Comparison of ENCODE assay signal across 8 cellular contexts in genomic region chr11:76236092-76237026, GRCh38. TPM values are rescaled to one million over a fixed set of nuclear protein-coding genes. Genes with fewer than 3 reads are reported as not detected.
DNase-seq lines count a peak whose midpoint lies in the region; ATAC-seq and TF ChIP-seq lines count a peak whose summit lies in the region.

No MANE protein-coding gene starts in this region.

- H3K36me3 Mint-ChIP-seq in CD4-positive, alpha-beta memory T cell = peaks cover 0 to 14% of the 10 kb centered on the region in 2 donors
- no peaks in the 10 kb centered on the region for H3K36me3 Mint-ChIP-seq in T-helper 2 cell treated with Interferon-gamma antibody and Interleukin-4, amounts not matched to agents 5 μg/mL and 100 μg/mL, for 36 hours (ENCODE audit: low read depth)

- peak overlapping the region; percentile 89 to 100 (median 96) for H3K27ac Mint-ChIP-seq in CD4-positive, alpha-beta memory T cell
- peak overlapping the region; percentile 92 for H3K27ac Mint-ChIP-seq in T-helper 2 cell treated with Interferon-gamma antibody and Interleukin-4, amounts not matched to agents 5 μg/mL and 100 μg/mL, for 36 hours

- H3K27me3 ChIP-seq in CD4-positive, alpha-beta memory T cell (ENCODE audit: insufficient read depth, low read length) = no peaks in the 10 kb centered on the region
- H3K27me3 ChIP-seq in MG63 (no peaks in the 10 kb centered on the region), layer of hippocampus (ENCODE audit: control insufficient read depth, insufficient read depth, low read length) (no peaks in the 10 kb centered on the region)

- H3K4me1 Mint-ChIP-seq in CD4-positive, alpha-beta memory T cell = peaks cover 24 to 50% (median 40%) of the 10 kb centered on the region in 4 donors
- peaks cover 35% of the 10 kb centered on the region for H3K4me1 Mint-ChIP-seq in T-helper 2 cell treated with Interferon-gamma antibody and Interleukin-4, amounts not matched to agents 5 μg/mL and 100 μg/mL, for 36 hours (ENCODE audit: low read depth)

- CTCF ChIA-PET in CD4-positive, alpha-beta memory T cell (lab: Charles Lee; ENCODE audit: partially characterized antibody) = interaction anchor here (2.1 to 2.8 kb wide), 3 partner anchors 28 to 82 kb away, joined by 7 to 45 read pairs (median 16); no protein-coding TSS in a partner anchor

- H3K36me3 ChIP-seq in CD4-positive, alpha-beta memory T cell (ENCODE audit: insufficient read depth, low read length) = no peaks in the 10 kb centered on the region
- no peaks in the 10 kb centered on the region for H3K36me3 ChIP-seq in MG63

- peaks cover 0 to 13% (median 0%) of the 10 kb centered on the region in 8 donors for H3K9me3 Mint-ChIP-seq in CD4-positive, alpha-beta memory T cell
- H3K9me3 Mint-ChIP-seq in T-helper 2 cell treated with Interferon-gamma antibody and Interleukin-4, amounts not matched to agents 5 μg/mL and 100 μg/mL, for 36 hours = no peaks in the 10 kb centered on the region

- H3K4me3 ChIP-seq in CD4-positive, alpha-beta memory T cell (ENCODE audit: low read length in 2 of 2) = peak overlapping the region; percentile 87 to 92
- H3K4me3 ChIP-seq in MG63 (peak overlapping the region; percentile 89), choroid plexus epithelial cell (ENCODE audit: low read depth, low read length) (peak overlapping the region; percentile 85)

- H3K4me1 ChIP-seq in CD4-positive, alpha-beta memory T cell (ENCODE audit: insufficient read depth, low read length) = peaks cover 34% of the 10 kb centered on the region

- intact Hi-C loops in CD4-positive, alpha-beta memory T cell (cut with micrococcal nuclease) = no loop called here

- peak; percentile 15 for ATAC-seq in GM21529 (IDR thresholded peaks at IDR 0.05; ENCODE audit: unreplicated experiment)

- no peak for TF ChIP-seq CTCF in choroid plexus epithelial cell (conservative IDR thresholded peaks at IDR 0.05; ENCODE audit: low read depth, low read length)

- no peak overlapping the region for H3K27ac ChIP-seq in CD4-positive, alpha-beta memory T cell (ENCODE audit: low read depth, low read length)
- H3K27ac ChIP-seq in layer of hippocampus (ENCODE audit: low read depth, low read length) = peak overlapping the region; percentile 84

- H3K27me3 Mint-ChIP-seq in CD4-positive, alpha-beta memory T cell = peaks cover 0 to 9% of the 10 kb centered on the region in 2 donors
- H3K27me3 Mint-ChIP-seq in T-helper 2 cell treated with Interferon-gamma antibody and Interleukin-4, amounts not matched to agents 5 μg/mL and 100 μg/mL, for 36 hours (ENCODE audit: low read depth) = peaks cover 29% of the 10 kb centered on the region

- H3K4me3 Mint-ChIP-seq in CD4-positive, alpha-beta memory T cell = peak overlapping the region; percentile 92 to 98 (median 96)
- H3K4me3 Mint-ChIP-seq in T-helper 2 cell treated with Interferon-gamma antibody and Interleukin-4, amounts not matched to agents 5 μg/mL and 100 μg/mL, for 36 hours = peak overlapping the region; percentile 86

- DNase-seq in CD4-positive, alpha-beta memory T cell = no peak
- peak; percentile 68 for DNase-seq in MG63
- DNase-seq in T-helper 2 cell treated with Interferon-gamma antibody and Interleukin-4, amounts not matched to agents 5 μg/mL and 100 μg/mL, for 36 hours (ENCODE audit: low spot score) = peak; percentile 36
- peak; percentile 31 for DNase-seq in choroid plexus epithelial cell (ENCODE audit: low read depth)
- DNase-seq in stimulated activated CD4-positive, alpha-beta T cell treated with anti-CD3 and anti-CD28 coated beads, Interleukin-1b, Interleukin-23, amount 100 ng/mL, for 48 hours = peak; percentile 51
- no peak for DNase-seq in NCI-H187 treated with DMSO at 0.1 percent for 48 hours (lab: John Stamatoyannopoulos, UW)

- POLR2A ChIA-PET in CD4-positive, alpha-beta memory T cell (lab: Charles Lee; ENCODE audit: partially characterized antibody) = interaction anchor here (1.0 to 4.8 kb wide), 3 partner anchors 18 to 52 kb away, joined by 3 to 48 read pairs (median 11); no protein-coding TSS in a partner anchor

- H3K9me3 ChIP-seq in CD4-positive, alpha-beta memory T cell (ENCODE audit: control insufficient read depth in 1 of 2, low read length in 2 of 2) = no peaks in the 10 kb centered on the region
- H3K9me3 ChIP-seq in MG63 = no peaks in the 10 kb centered on the region

RNA-seq across cellular contexts. Expression of gene WNT11, which starts 30.1 kb away (rescaled TPM):
- under 1 TPM in 1 of 2 experiments, not detected in 1; 0.93 TPM for total RNA-seq in CD4-positive, alpha-beta memory T cell
- under 1 TPM in 1 of 2 donors, not detected in 1; 0.16 TPM for polyA plus RNA-seq in CD4-positive, alpha-beta memory T cell
- not detected in 2 replicates for total RNA-seq in MG63 (2014; rRNA removed; shearing (Covaris generic); ENCODE audit: low replicate concordance)

Comparison
In these comparisons a context has a peak if more than half of its experiments do, and no peak if none do; other contexts are left out.
1. DNase-seq: peak in MG63 (single experiment), T-helper 2 cell treated with Interferon-gamma antibody and Interleukin-4, amounts not matched to agents 5 μg/mL and 100 μg/mL, for 36 hours (single experiment), choroid plexus epithelial cell (single experiment) and stimulated activated CD4-positive, alpha-beta T cell treated with anti-CD3 and anti-CD28 coated beads, Interleukin-1b, Interleukin-23, amount 100 ng/mL, for 48 hours (single experiment); none in CD4-positive, alpha-beta memory T cell (0 of 5) and NCI-H187 treated with DMSO at 0.1 percent for 48 hours (single experiment).
2. Peak in every context shown above with its lines, with median percentiles within 50 percentile points of each other: H3K4me3 ChIP-seq.